ENCODE assay signal across 16 cellular contexts in the genomic region with DNA sequence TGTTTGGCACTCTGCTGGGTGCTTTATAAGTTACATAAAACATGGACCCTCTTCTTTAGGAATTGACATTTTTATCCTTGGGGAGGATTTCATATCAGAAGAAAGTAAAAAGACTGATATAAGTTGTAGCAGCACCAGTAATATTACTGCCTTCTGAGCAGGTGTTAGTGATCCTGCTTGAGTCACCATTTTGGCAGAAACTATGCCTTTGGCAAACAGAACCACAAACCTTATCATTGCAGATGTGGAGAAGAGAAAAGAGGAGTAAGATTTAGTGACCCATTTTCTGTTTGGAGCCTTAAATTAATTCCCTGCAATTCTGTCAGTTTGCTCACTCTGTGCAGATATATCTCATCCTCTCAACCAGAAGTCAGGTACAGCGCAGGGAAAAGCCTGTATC. TPM values are rescaled to one million over a fixed set of nuclear protein-coding genes. Genes with fewer than 3 reads are reported as not detected.
DNase-seq lines count a peak whose midpoint lies in the region; ATAC-seq, FAIRE-seq and TF ChIP-seq lines count a peak whose summit lies in the region.
"Had no signal": no experiment of that assay in that cellular context is flagged by ENCODE, and none has a peak within 500 bp of the region (broad histone marks: within the 10 kb centered on the region; RNA-seq: fewer than 3 reads in every experiment).

No MANE protein-coding gene starts in this region.

- H3K4me3 Mint-ChIP-seq in activated CD4-positive, alpha-beta T cell treated with anti-CD3 and anti-CD28 coated beads for 36 hours, result no peak overlapping the region
- no peak overlapping the region for H3K4me3 Mint-ChIP-seq in activated CD4-positive, alpha-beta T cell treated with anti-CD3 and anti-CD28 coated beads, Interleukin-2, amount 10 ng/mL, durations not matched to agents 7 days and 5 days
- peak overlapping the region; percentile 26 for H3K4me3 Mint-ChIP-seq in endothelial cell (ENCODE audit: unreplicated experiment)
- H3K4me3 Mint-ChIP-seq: HFFc6 had no signal

- TF ChIP-seq POLR2A in HepG2 (IDR thresholded peaks at IDR 0.05; ENCODE audit: insufficient read depth in 1 of 2, low read depth in 2 of 2, low read length in 2 of 2) (no peak), right lobe of liver (IDR thresholded peaks at IDR 0.05) (no peak)

- no peak for DNase-seq in activated CD4-positive, alpha-beta T cell treated with anti-CD3 and anti-CD28 coated beads for 36 hours
- DNase-seq in activated CD4-positive, alpha-beta T cell treated with anti-CD3 and anti-CD28 coated beads, Interleukin-2, amount 10 ng/mL, durations not matched to agents 7 days and 5 days, result no peak
- no peak for DNase-seq in HepG2 (ENCODE audit: low spot score)
- DNase-seq in right lobe of liver, result no peak
- no peak for DNase-seq in endothelial cell (ENCODE audit: low spot score)
- DNase-seq in urothelium cell line (ENCODE audit: low spot score), result no peak
- no peak for DNase-seq in NCI-H226
- no peak for DNase-seq in NCI-H524 (lab: John Stamatoyannopoulos, UW)
- DNase-seq: 8988T, C1 segment of cervical spinal cord, Caco-2, HFFc6, MM.1S, NCI-H1105, NCI-H1694 treated with DMSO at 0.1 percent for 48 hours had no signal

- H4K20me1 ChIP-seq in HepG2 (ENCODE audit: insufficient read depth, low read length), result no peaks in the 10 kb centered on the region

- H3K4me1 ChIP-seq in HepG2 (ENCODE audit: insufficient read depth, low read length) (no peaks in the 10 kb centered on the region), right lobe of liver (no peaks in the 10 kb centered on the region)
- H3K4me1 ChIP-seq: Caco-2 had no signal

- ATAC-seq in activated CD4-positive, alpha-beta T cell treated with anti-CD3 and anti-CD28 coated beads for 36 hours, result no peak
- no peak for ATAC-seq in HepG2
- no peak for ATAC-seq in right lobe of liver

- H3K27ac ChIP-seq in HepG2 (ENCODE audit: extremely low read length, insufficient read depth, low read length), result no peak overlapping the region
- no peak overlapping the region for H3K27ac ChIP-seq in right lobe of liver
- H3K27ac ChIP-seq: HL-60 had no signal

- H2AFZ ChIP-seq in HepG2 (ENCODE audit: low read length), result no peak overlapping the region

- intact Hi-C loops in activated CD4-positive, alpha-beta T cell treated with anti-CD3 and anti-CD28 coated beads for 36 hours (cut with DNase I, micrococcal nuclease), result no loop called here
- intact Hi-C loops in HepG2 (cut with micrococcal nuclease; ENCODE audit: unreplicated experiment) (no loop called here), right lobe of liver (cut with DNase I) (no loop called here)

- in situ Hi-C loops in HepG2 (cut with HindIII; ENCODE audit: extremely low pct_ligation_motif_present, low pct_unique_long_range_greater_than_20kb), result no loop called here

- POLR2A ChIA-PET in activated CD4-positive, alpha-beta T cell treated with anti-CD3 and anti-CD28 coated beads for 36 hours (lab: Charles Lee), result no interaction called here
- POLR2A ChIA-PET in activated CD4-positive, alpha-beta T cell treated with anti-CD3 and anti-CD28 coated beads, Interleukin-2, amount 10 ng/mL, durations not matched to agents 7 days and 5 days (lab: Charles Lee), result no interaction called here
- POLR2A ChIA-PET in HepG2 (lab: Yijun Ruan, JAX), result no interaction called here

- BruUV-seq in HepG2 (replicated peaks; lab: Mats Ljungman, UMichigan), result TSS peak; percentile 19

- 100% methylated on average over 1 of the region's 1 CpG for WGBS in HepG2 (ENCODE audit: low lambda C conversion rate)
- 100% methylated on average over 1 of the region's 1 CpG for WGBS in right lobe of liver (ENCODE audit: insufficient coverage, low coverage, low lambda C conversion rate, missing lambda C conversion rate)

- H3K36me3 ChIP-seq in HepG2 (replicated peaks in 1 of 2; ENCODE audit: control insufficient read depth in 1 of 2, insufficient read depth in 2 of 2, low read length in 2 of 2) (peaks cover 24 to 68% of the 10 kb centered on the region in 2 experiments), right lobe of liver (peaks cover 10 to 72% (median 30%) of the 10 kb centered on the region in 4 donors)

- TF ChIP-seq RAD21 in HepG2 (CRISPR knock-in tag; IDR thresholded peaks at IDR 0.05), result no peak

- peak overlapping the region; percentile 37 for H3K27ac Mint-ChIP-seq in activated CD4-positive, alpha-beta T cell treated with anti-CD3 and anti-CD28 coated beads for 36 hours
- no peak overlapping the region for H3K27ac Mint-ChIP-seq in activated CD4-positive, alpha-beta T cell treated with anti-CD3 and anti-CD28 coated beads, Interleukin-2, amount 10 ng/mL, durations not matched to agents 7 days and 5 days
- no peak overlapping the region for H3K27ac Mint-ChIP-seq in endothelial cell (ENCODE audit: unreplicated experiment)
- H3K27ac Mint-ChIP-seq: HFFc6 had no signal

- peaks cover 75% of the 10 kb centered on the region for H3K36me3 Mint-ChIP-seq in activated CD4-positive, alpha-beta T cell treated with anti-CD3 and anti-CD28 coated beads for 36 hours (ENCODE audit: low read depth)
- H3K36me3 Mint-ChIP-seq in activated CD4-positive, alpha-beta T cell treated with anti-CD3 and anti-CD28 coated beads, Interleukin-2, amount 10 ng/mL, durations not matched to agents 7 days and 5 days (ENCODE audit: low read depth), result peaks cover 69% of the 10 kb centered on the region
- peaks cover 58% of the 10 kb centered on the region for H3K36me3 Mint-ChIP-seq in endothelial cell (ENCODE audit: low read depth, unreplicated experiment)

- H3K4me3 ChIP-seq in HepG2 (replicated peaks in 1 of 3; ENCODE audit: insufficient read depth in 1 of 3, low read depth in 2 of 3, low read length in 3 of 3) (no peak overlapping the region), right lobe of liver (no peak overlapping the region)

- CTCF ChIA-PET in activated CD4-positive, alpha-beta T cell treated with anti-CD3 and anti-CD28 coated beads for 36 hours (lab: Charles Lee), result no interaction called here
- CTCF ChIA-PET in activated CD4-positive, alpha-beta T cell treated with anti-CD3 and anti-CD28 coated beads, Interleukin-2, amount 10 ng/mL, durations not matched to agents 7 days and 5 days (lab: Charles Lee), result no interaction called here
- CTCF ChIA-PET in HepG2 (lab: Yijun Ruan, JAX; ENCODE audit: low intra/inter-chr PET ratio, low total read pairs), result no interaction called here

- H3K27me3 Mint-ChIP-seq in activated CD4-positive, alpha-beta T cell treated with anti-CD3 and anti-CD28 coated beads for 36 hours, result no peaks in the 10 kb centered on the region
- H3K27me3 Mint-ChIP-seq in activated CD4-positive, alpha-beta T cell treated with anti-CD3 and anti-CD28 coated beads, Interleukin-2, amount 10 ng/mL, durations not matched to agents 7 days and 5 days, result no peaks in the 10 kb centered on the region
- H3K27me3 Mint-ChIP-seq in endothelial cell (ENCODE audit: unreplicated experiment), result no peaks in the 10 kb centered on the region

- H3K79me2 ChIP-seq in HepG2 (ENCODE audit: insufficient read depth, low read length), result no peaks in the 10 kb centered on the region

- no peak overlapping the region for H3K9ac ChIP-seq in HepG2 (ENCODE audit: insufficient read depth, low read depth, low read length)

- peaks cover 5% of the 10 kb centered on the region for H3K9me3 Mint-ChIP-seq in activated CD4-positive, alpha-beta T cell treated with anti-CD3 and anti-CD28 coated beads for 36 hours (ENCODE audit: low read depth)
- peaks cover 6% of the 10 kb centered on the region for H3K9me3 Mint-ChIP-seq in activated CD4-positive, alpha-beta T cell treated with anti-CD3 and anti-CD28 coated beads, Interleukin-2, amount 10 ng/mL, durations not matched to agents 7 days and 5 days
- no peaks in the 10 kb centered on the region for H3K9me3 Mint-ChIP-seq in endothelial cell (ENCODE audit: unreplicated experiment)
- H3K9me3 Mint-ChIP-seq: HFFc6 had no signal

- no peaks in the 10 kb centered on the region for H3K27me3 ChIP-seq in HepG2 (ENCODE audit: control insufficient read depth in 1 of 2, insufficient read depth in 2 of 2, low read length in 2 of 2)
- H3K27me3 ChIP-seq in right lobe of liver, result no peaks in the 10 kb centered on the region

- TF ChIP-seq CTCF in HepG2 (CRISPR knock-in tag; IDR thresholded peaks at IDR 0.05), result no peak
- TF ChIP-seq CTCF in right lobe of liver (IDR thresholded peaks at IDR 0.05), result no peak
- TF ChIP-seq CTCF in endothelial cell (IDR thresholded peaks at IDR 0.05; ENCODE audit: unreplicated experiment), result no peak

- no peak overlapping the region for H3K4me2 ChIP-seq in HepG2 (ENCODE audit: low read depth, low read length)

- no peak for TF ChIP-seq EP300 in HepG2 (IDR thresholded peaks at IDR 0.05; ENCODE audit: low read depth in 2 of 2, low read length in 2 of 2)
- TF ChIP-seq EP300 in HepG2 (CRISPR knock-in tag; IDR thresholded peaks at IDR 0.05; ENCODE audit: borderline replicate concordance), result no peak

- H3K9me3 ChIP-seq in HepG2 (ENCODE audit: low read length) (no peaks in the 10 kb centered on the region), right lobe of liver (no peaks in the 10 kb centered on the region)

- peaks cover 7% of the 10 kb centered on the region for H3K4me1 Mint-ChIP-seq in activated CD4-positive, alpha-beta T cell treated with anti-CD3 and anti-CD28 coated beads for 36 hours
- no peaks in the 10 kb centered on the region for H3K4me1 Mint-ChIP-seq in activated CD4-positive, alpha-beta T cell treated with anti-CD3 and anti-CD28 coated beads, Interleukin-2, amount 10 ng/mL, durations not matched to agents 7 days and 5 days
- no peaks in the 10 kb centered on the region for H3K4me1 Mint-ChIP-seq in endothelial cell (ENCODE audit: unreplicated experiment)

- FAIRE-seq in HepG2 (lab: Jason Lieb, UNC) (no peak), urothelium cell line (lab: Jason Lieb, UNC) (peak; percentile 9)

RNA-seq across cellular contexts. Expression of a gene that starts 23.0 kb away (rescaled TPM):
- total RNA-seq in activated CD4-positive, alpha-beta T cell treated with anti-CD3 and anti-CD28 coated beads for 36 hours, result 10 to 100 TPM; 58.6 to 66.2 TPM
- 10 to 100 TPM; 49.3 to 51.7 TPM for total RNA-seq in activated CD4-positive, alpha-beta T cell treated with anti-CD3 and anti-CD28 coated beads, Interleukin-2, amount 10 ng/mL, durations not matched to agents 7 days and 5 days
- total RNA-seq in HepG2 (2016; rRNA removed; fragmentation: Illumina TruSeq; extraction: Trizol) (44.3 and 55.2 TPM in 2 replicates), right lobe of liver (10 to 100 TPM; 14.9 to 20.8 (median 18.3) TPM), endothelial cell (ENCODE audit: unreplicated experiment) (39.0 TPM)
- total RNA-seq in HepG2 (2016; cell fraction: cytosol; rRNA removed; fragmentation: Illumina TruSeq; extraction: Trizol; ENCODE audit: low read depth), result 21.4 and 23.4 TPM in 2 replicates
- total RNA-seq in HepG2 (2016; cell fraction: insoluble cytoplasmic fraction; rRNA removed; fragmentation: Illumina TruSeq; extraction: Trizol), result 42.4 and 52.0 TPM in 2 replicates
- 35.8 and 38.6 TPM in 2 replicates for total RNA-seq in HepG2 (2016; cell fraction: membrane; rRNA removed; fragmentation: Illumina TruSeq; extraction: Trizol)
- total RNA-seq in HepG2 (2016; cell fraction: nucleus; rRNA removed; fragmentation: Illumina TruSeq; extraction: Trizol), result 29.8 and 35.0 TPM in 2 replicates
- polyA plus RNA-seq in HepG2 (2011; rRNA removed), result 16.7 and 19.2 TPM in 2 replicates
- 11.8 and 16.6 TPM in 2 replicates for polyA plus RNA-seq in HepG2 (2011; cell fraction: cytosol; rRNA removed)
- 13.9 and 14.4 TPM in 2 replicates for polyA plus RNA-seq in HepG2 (2011; cell fraction: nucleus; rRNA removed)
- 15.0 and 16.3 TPM in 2 replicates for polyA plus RNA-seq in HepG2 (2012)
- polyA plus RNA-seq in HepG2 (2016; cell fraction: cytosol; fragmentation: Illumina TruSeq; extraction: Trizol; ENCODE audit: low read depth), result 6.5 and 8.8 TPM in 2 replicates
- 39.1 and 41.1 TPM in 2 replicates for polyA plus RNA-seq in HepG2 (2016; cell fraction: insoluble cytoplasmic fraction; fragmentation: Illumina TruSeq; extraction: Trizol; ENCODE audit: low read depth)
- 14.5 and 15.3 TPM in 2 replicates for polyA plus RNA-seq in HepG2 (2016; cell fraction: membrane; fragmentation: Illumina TruSeq; extraction: Trizol; ENCODE audit: low read depth)
- polyA plus RNA-seq in HepG2 (2016; cell fraction: nucleus; fragmentation: Illumina TruSeq; extraction: Trizol; ENCODE audit: insufficient read depth, low read depth), result 25.2 and 27.6 TPM in 2 replicates
- polyA minus RNA-seq in HepG2 (2011; rRNA and poly(A)+ RNA removed; ENCODE audit: low replicate concordance), result 19.2 and 45.6 TPM in 2 replicates
- 12.9 TPM in 2 replicates for polyA minus RNA-seq in HepG2 (2011; cell fraction: cytosol; rRNA and poly(A)+ RNA removed)
- polyA minus RNA-seq in HepG2 (2011; cell fraction: nucleus; rRNA and poly(A)+ RNA removed), result 42.2 and 57.8 TPM in 2 replicates

RNA-seq across cellular contexts. Expression of a gene that starts 40.2 kb away (rescaled TPM):
- total RNA-seq in activated CD4-positive, alpha-beta T cell treated with anti-CD3 and anti-CD28 coated beads for 36 hours, result 1 to 10 TPM; 1.2 to 1.4 TPM
- 1 to 10 TPM; 1.9 to 2.0 TPM for total RNA-seq in activated CD4-positive, alpha-beta T cell treated with anti-CD3 and anti-CD28 coated beads, Interleukin-2, amount 10 ng/mL, durations not matched to agents 7 days and 5 days
- total RNA-seq in HepG2 (2016; rRNA removed; fragmentation: Illumina TruSeq; extraction: Trizol) (1.6 and 2.0 TPM in 2 replicates), right lobe of liver (1 to 10 TPM; 1.3 to 2.3 (median 1.5) TPM), endothelial cell (ENCODE audit: unreplicated experiment) (3.2 TPM)
- total RNA-seq in HepG2 (2016; cell fraction: cytosol; rRNA removed; fragmentation: Illumina TruSeq; extraction: Trizol; ENCODE audit: low read depth), result 0.51 and 0.53 TPM in 2 replicates
- total RNA-seq in HepG2 (2016; cell fraction: insoluble cytoplasmic fraction; rRNA removed; fragmentation: Illumina TruSeq; extraction: Trizol), result 1.9 and 2.1 TPM in 2 replicates
- 1.0 TPM in 2 replicates for total RNA-seq in HepG2 (2016; cell fraction: membrane; rRNA removed; fragmentation: Illumina TruSeq; extraction: Trizol)
- total RNA-seq in HepG2 (2016; cell fraction: nucleus; rRNA removed; fragmentation: Illumina TruSeq; extraction: Trizol), result 2.6 and 3.0 TPM in 2 replicates
- 1.6 and 2.0 TPM in 2 replicates for polyA plus RNA-seq in HepG2 (2011; rRNA removed)
- 0.97 and 1.2 TPM in 2 replicates for polyA plus RNA-seq in HepG2 (2011; cell fraction: cytosol; rRNA removed)
- polyA plus RNA-seq in HepG2 (2011; cell fraction: nucleus; rRNA removed), result 1.7 and 2.2 TPM in 2 replicates
- 2.0 and 2.8 TPM in 2 replicates for polyA plus RNA-seq in HepG2 (2012)
- 0.33 and 0.36 TPM in 2 replicates for polyA plus RNA-seq in HepG2 (2016; cell fraction: cytosol; fragmentation: Illumina TruSeq; extraction: Trizol; ENCODE audit: low read depth)
- polyA plus RNA-seq in HepG2 (2016; cell fraction: insoluble cytoplasmic fraction; fragmentation: Illumina TruSeq; extraction: Trizol; ENCODE audit: low read depth), result 1.6 and 1.7 TPM in 2 replicates
- polyA plus RNA-seq in HepG2 (2016; cell fraction: membrane; fragmentation: Illumina TruSeq; extraction: Trizol; ENCODE audit: low read depth), result 0.49 and 0.65 TPM in 2 replicates
- 1.6 and 2.7 TPM in 2 replicates for polyA plus RNA-seq in HepG2 (2016; cell fraction: nucleus; fragmentation: Illumina TruSeq; extraction: Trizol; ENCODE audit: insufficient read depth, low read depth)
- 0.82 and 2.3 TPM in 2 replicates for polyA minus RNA-seq in HepG2 (2011; rRNA and poly(A)+ RNA removed; ENCODE audit: low replicate concordance)
- polyA minus RNA-seq in HepG2 (2011; cell fraction: cytosol; rRNA and poly(A)+ RNA removed), result 1.3 and 1.8 TPM in 2 replicates
- 6.4 and 6.8 TPM in 2 replicates for polyA minus RNA-seq in HepG2 (2011; cell fraction: nucleus; rRNA and poly(A)+ RNA removed)

RNA-seq across cellular contexts. Expression of a gene that starts 40.4 kb away (rescaled TPM):
- total RNA-seq in activated CD4-positive, alpha-beta T cell treated with anti-CD3 and anti-CD28 coated beads for 36 hours, result 10 to 100 TPM; 14.1 to 17.0 TPM
- 10 to 100 TPM; 18.9 TPM for total RNA-seq in activated CD4-positive, alpha-beta T cell treated with anti-CD3 and anti-CD28 coated beads, Interleukin-2, amount 10 ng/mL, durations not matched to agents 7 days and 5 days
- total RNA-seq in HepG2 (2016; rRNA removed; fragmentation: Illumina TruSeq; extraction: Trizol) (18.1 and 18.9 TPM in 2 replicates), right lobe of liver (10 to 100 TPM; 11.6 to 60.9 (median 16.8) TPM), endothelial cell (ENCODE audit: unreplicated experiment) (22.9 TPM)
- 4.9 and 6.7 TPM in 2 replicates for total RNA-seq in HepG2 (2016; cell fraction: cytosol; rRNA removed; fragmentation: Illumina TruSeq; extraction: Trizol; ENCODE audit: low read depth)
- 19.5 and 20.6 TPM in 2 replicates for total RNA-seq in HepG2 (2016; cell fraction: insoluble cytoplasmic fraction; rRNA removed; fragmentation: Illumina TruSeq; extraction: Trizol)
- total RNA-seq in HepG2 (2016; cell fraction: membrane; rRNA removed; fragmentation: Illumina TruSeq; extraction: Trizol), result 6.1 and 6.3 TPM in 2 replicates
- 19.6 and 22.2 TPM in 2 replicates for total RNA-seq in HepG2 (2016; cell fraction: nucleus; rRNA removed; fragmentation: Illumina TruSeq; extraction: Trizol)
- 33.1 and 34.7 TPM in 2 replicates for polyA plus RNA-seq in HepG2 (2011; rRNA removed)
- polyA plus RNA-seq in HepG2 (2011; cell fraction: cytosol; rRNA removed), result 22.9 and 26.9 TPM in 2 replicates
- polyA plus RNA-seq in HepG2 (2011; cell fraction: nucleus; rRNA removed), result 52.0 and 58.6 TPM in 2 replicates
- polyA plus RNA-seq in HepG2 (2012), result 11.7 and 19.1 TPM in 2 replicates
- polyA plus RNA-seq in HepG2 (2016; cell fraction: cytosol; fragmentation: Illumina TruSeq; extraction: Trizol; ENCODE audit: low read depth), result 2.3 TPM in 2 replicates
- 14.0 and 16.4 TPM in 2 replicates for polyA plus RNA-seq in HepG2 (2016; cell fraction: insoluble cytoplasmic fraction; fragmentation: Illumina TruSeq; extraction: Trizol; ENCODE audit: low read depth)
- polyA plus RNA-seq in HepG2 (2016; cell fraction: membrane; fragmentation: Illumina TruSeq; extraction: Trizol; ENCODE audit: low read depth), result 3.9 TPM in 2 replicates
- 36.1 and 42.5 TPM in 2 replicates for polyA plus RNA-seq in HepG2 (2016; cell fraction: nucleus; fragmentation: Illumina TruSeq; extraction: Trizol; ENCODE audit: insufficient read depth, low read depth)
- polyA minus RNA-seq in HepG2 (2011; rRNA and poly(A)+ RNA removed; ENCODE audit: low replicate concordance), result 24.3 and 47.1 TPM in 2 replicates
- polyA minus RNA-seq in HepG2 (2011; cell fraction: cytosol; rRNA and poly(A)+ RNA removed), result 6.3 and 6.9 TPM in 2 replicates
- 31.8 and 33.1 TPM in 2 replicates for polyA minus RNA-seq in HepG2 (2011; cell fraction: nucleus; rRNA and poly(A)+ RNA removed)

RNA-seq across cellular contexts. Expression of a gene that starts 58.0 kb away (rescaled TPM):
- total RNA-seq in activated CD4-positive, alpha-beta T cell treated with anti-CD3 and anti-CD28 coated beads for 36 hours, result 10 to 100 TPM; 12.6 to 14.3 TPM
- total RNA-seq in activated CD4-positive, alpha-beta T cell treated with anti-CD3 and anti-CD28 coated beads, Interleukin-2, amount 10 ng/mL, durations not matched to agents 7 days and 5 days, result 1 to 10 TPM; 2.1 to 2.2 TPM
- total RNA-seq in HepG2 (2016; rRNA removed; fragmentation: Illumina TruSeq; extraction: Trizol) (4.3 and 5.1 TPM in 2 replicates), right lobe of liver (10 to 100 TPM in 4 of 6 experiments, 1 to 10 TPM in 2; 8.0 to 22.4 (median 12.4) TPM), endothelial cell (ENCODE audit: unreplicated experiment) (3.6 TPM)
- total RNA-seq in HepG2 (2016; cell fraction: cytosol; rRNA removed; fragmentation: Illumina TruSeq; extraction: Trizol; ENCODE audit: low read depth), result 1.6 and 1.9 TPM in 2 replicates
- total RNA-seq in HepG2 (2016; cell fraction: insoluble cytoplasmic fraction; rRNA removed; fragmentation: Illumina TruSeq; extraction: Trizol), result 3.7 and 4.6 TPM in 2 replicates
- 1.5 and 1.6 TPM in 2 replicates for total RNA-seq in HepG2 (2016; cell fraction: membrane; rRNA removed; fragmentation: Illumina TruSeq; extraction: Trizol)
- 3.5 and 3.8 TPM in 2 replicates for total RNA-seq in HepG2 (2016; cell fraction: nucleus; rRNA removed; fragmentation: Illumina TruSeq; extraction: Trizol)
- polyA plus RNA-seq in HepG2 (2011; rRNA removed), result 3.0 and 3.3 TPM in 2 replicates
- polyA plus RNA-seq in HepG2 (2011; cell fraction: cytosol; rRNA removed), result 0.86 and 1.8 TPM in 2 replicates
- 2.6 and 3.6 TPM in 2 replicates for polyA plus RNA-seq in HepG2 (2011; cell fraction: nucleus; rRNA removed)
- 3.2 and 7.0 TPM in 2 replicates for polyA plus RNA-seq in HepG2 (2012)
- polyA plus RNA-seq in HepG2 (2016; cell fraction: cytosol; fragmentation: Illumina TruSeq; extraction: Trizol; ENCODE audit: low read depth), result 0.29 and 0.70 TPM in 2 replicates
- 4.4 and 6.1 TPM in 2 replicates for polyA plus RNA-seq in HepG2 (2016; cell fraction: insoluble cytoplasmic fraction; fragmentation: Illumina TruSeq; extraction: Trizol; ENCODE audit: low read depth)
- polyA plus RNA-seq in HepG2 (2016; cell fraction: membrane; fragmentation: Illumina TruSeq; extraction: Trizol; ENCODE audit: low read depth), result 0.40 and 0.52 TPM in 2 replicates
- 5.0 and 6.0 TPM in 2 replicates for polyA plus RNA-seq in HepG2 (2016; cell fraction: nucleus; fragmentation: Illumina TruSeq; extraction: Trizol; ENCODE audit: insufficient read depth, low read depth)
- 0.90 and 1.1 TPM in 2 replicates for polyA minus RNA-seq in HepG2 (2011; rRNA and poly(A)+ RNA removed; ENCODE audit: low replicate concordance)
- polyA minus RNA-seq in HepG2 (2011; cell fraction: cytosol; rRNA and poly(A)+ RNA removed), result 1.1 and 2.1 TPM in 2 replicates
- 7.0 and 9.7 TPM in 2 replicates for polyA minus RNA-seq in HepG2 (2011; cell fraction: nucleus; rRNA and poly(A)+ RNA removed)
